In genomic region chr6:157904999-157905398, GRCh38 we compare ENCODE assay signal across 23 cellular contexts.
DNase-seq lines count a peak whose midpoint lies in the region; TF ChIP-seq lines count a peak whose summit lies in the region.
"Had no signal": no experiment of that assay in that cellular context is flagged by ENCODE, and none has a peak within 500 bp of the region (broad histone marks: within the 10 kb centered on the region; RNA-seq: fewer than 3 reads in every experiment).

No MANE protein-coding gene starts in this region.

- H3K36me3 ChIP-seq in left ventricle myocardium inferior: peaks cover 47% of the 10 kb centered on the region
- H3K36me3 ChIP-seq in mesenchymal stem cell (ENCODE audit: control insufficient read depth in 1 of 2, insufficient read depth in 2 of 2, low read depth in 1 of 2, low read length in 2 of 2): peaks cover 26 to 97% of the 10 kb centered on the region in 2 experiments
- H3K36me3 ChIP-seq in Karpas-422 (ENCODE audit: insufficient read depth, low read length): no peaks in the 10 kb centered on the region
- H3K36me3 ChIP-seq: BLaER1 had no signal

- no peaks in the 10 kb centered on the region for H3K9me2 ChIP-seq in Karpas-422 (replicated peaks; ENCODE audit: insufficient read depth, low read length)

- no peak for DNase-seq in left ventricle myocardium inferior
- no peak for DNase-seq in cardiac septum (ENCODE audit: low spot score)
- DNase-seq in fibroblast of mammary gland (ENCODE audit: low read depth): peak; percentile 17
- DNase-seq in mesenchymal stem cell: no peak
- DNase-seq in lower leg skin (ENCODE audit: low spot score in 2 of 2): no peak
- DNase-seq in HuH-7 (ENCODE audit: low spot score): no peak
- DNase-seq in Karpas-422: no peak
- DNase-seq in A172 (ENCODE audit: low spot score): no peak
- DNase-seq: 8988T; CD4-positive, CD25-positive, alpha-beta regulatory T cell; DMS153; DND-41; NCI-H1105 treated with DMSO at 0.1 percent for 48 hours; NCI-H146; NCI-H2029; NCI-H446 treated with DMSO at 0.1 percent for 48 hours; NCI-H526; NCI-H82; PC-9; SJCRH30 had no signal

- no peak overlapping the region for H2BK12ac ChIP-seq in mesenchymal stem cell (ENCODE audit: low read length in 2 of 2)

- H3K18ac ChIP-seq in mesenchymal stem cell (ENCODE audit: low read depth in 1 of 2, low read length in 2 of 2): no peak overlapping the region

- H3K27ac ChIP-seq in left ventricle myocardium inferior (replicated peaks): peak overlapping the region; percentile 41
- no peak overlapping the region for H3K27ac ChIP-seq in mesenchymal stem cell (ENCODE audit: low read length, poor library complexity, severe bottlenecking)
- no peak overlapping the region for H3K27ac ChIP-seq in Karpas-422 (ENCODE audit: low read length)
- H3K27ac ChIP-seq: BLaER1, HL-60, PC-9, SJCRH30 had no signal

- no peaks in the 10 kb centered on the region for H3K79me2 ChIP-seq in Karpas-422 (ENCODE audit: low read length)

- H3K4me3 ChIP-seq in left ventricle myocardium inferior: no peak overlapping the region
- no peak overlapping the region for H3K4me3 ChIP-seq in fibroblast of mammary gland (ENCODE audit: control insufficient read depth, low read depth, low read length)
- no peak overlapping the region for H3K4me3 ChIP-seq in mesenchymal stem cell (ENCODE audit: insufficient read depth in 1 of 2, low read depth in 1 of 2, low read length in 2 of 2)
- H3K4me3 ChIP-seq in lower leg skin (ENCODE audit: low read depth, poor library complexity, severe bottlenecking): no peak overlapping the region
- H3K4me3 ChIP-seq in Karpas-422 (ENCODE audit: low read length): no peak overlapping the region
- H3K4me3 ChIP-seq: BLaER1, K562, PC-9, SJCRH30 had no signal

- no peak overlapping the region for H3K23ac ChIP-seq in mesenchymal stem cell (ENCODE audit: low read length in 2 of 2)

- no peak overlapping the region for H2BK15ac ChIP-seq in mesenchymal stem cell (ENCODE audit: low read depth, poor library complexity, severe bottlenecking)

- H3K27me3 ChIP-seq in left ventricle myocardium inferior (ENCODE audit: low read depth) (no peaks in the 10 kb centered on the region), mesenchymal stem cell (ENCODE audit: control insufficient read depth in 1 of 2, insufficient read depth in 1 of 2, low read length in 2 of 2) (no peaks in the 10 kb centered on the region), Karpas-422 (ENCODE audit: low read length) (no peaks in the 10 kb centered on the region)
- H3K27me3 ChIP-seq: BLaER1, SJCRH30 had no signal

- H3K4me2 ChIP-seq in mesenchymal stem cell (ENCODE audit: low read length, poor library complexity, severe bottlenecking) (no peak overlapping the region), Karpas-422 (ENCODE audit: low read depth, low read length, poor library complexity, severe bottlenecking) (no peak overlapping the region)
- H3K4me2 ChIP-seq: BLaER1, PC-9 had no signal

- H3K4ac ChIP-seq in mesenchymal stem cell (ENCODE audit: low read depth in 1 of 2, low read length in 2 of 2): no peak overlapping the region

- H3K4me1 ChIP-seq in left ventricle myocardium inferior: peaks cover 41% of the 10 kb centered on the region
- H3K4me1 ChIP-seq in mesenchymal stem cell (ENCODE audit: control insufficient read depth, insufficient read depth, low read depth, low read length): no peaks in the 10 kb centered on the region
- H3K4me1 ChIP-seq in Karpas-422 (ENCODE audit: low read length): peaks cover 8% of the 10 kb centered on the region
- H3K4me1 ChIP-seq: BLaER1, SJCRH30 had no signal

- intact Hi-C loops in left ventricle myocardium inferior (cut with micrococcal nuclease) (no loop called here), cardiac septum (cut with DNase I) (no loop called here), lower leg skin (cut with DNase I; ENCODE audit: low total_unique reads) (no loop called here)

- no peaks in the 10 kb centered on the region for H4K20me1 ChIP-seq in Karpas-422 (ENCODE audit: insufficient read depth, low read depth, low read length)
- H4K20me1 ChIP-seq: BLaER1 had no signal

- H4K8ac ChIP-seq in mesenchymal stem cell (ENCODE audit: low read length): no peak overlapping the region

- WGBS in mesenchymal stem cell: 59% methylated on average over 2 of the region's 4 CpGs
- 59 to 70% methylated on average over 4 of the region's 4 CpGs for WGBS in lower leg skin, 2 donors

- H3K9me3 ChIP-seq in left ventricle myocardium inferior (replicated peaks) (no peaks in the 10 kb centered on the region), mesenchymal stem cell (ENCODE audit: control insufficient read depth, low read length) (no peaks in the 10 kb centered on the region), Karpas-422 (ENCODE audit: low read length) (no peaks in the 10 kb centered on the region)
- H3K9me3 ChIP-seq: BLaER1, SJCRH30 had no signal

- H3K9ac ChIP-seq in mesenchymal stem cell (ENCODE audit: low read length) (no peak overlapping the region), Karpas-422 (ENCODE audit: low read length) (no peak overlapping the region)
- H3K9ac ChIP-seq: BLaER1 had no signal

- TF ChIP-seq POLR2A in lower leg skin (IDR thresholded peaks at IDR 0.05): no peak

- H3K14ac ChIP-seq in mesenchymal stem cell (ENCODE audit: low read length in 2 of 2): no peak overlapping the region

- no peak overlapping the region for H2BK5ac ChIP-seq in mesenchymal stem cell (ENCODE audit: low read depth, low read length, poor library complexity, severe bottlenecking)

- no peak overlapping the region for H2AFZ ChIP-seq in mesenchymal stem cell (ENCODE audit: low read depth, low read length)
- no peak overlapping the region for H2AFZ ChIP-seq in Karpas-422 (ENCODE audit: low read length)
- H2AFZ ChIP-seq: PC-9 had no signal

- no peak overlapping the region for H2BK120ac ChIP-seq in mesenchymal stem cell (ENCODE audit: low read depth, low read length)

- H4K91ac ChIP-seq in mesenchymal stem cell (ENCODE audit: low read length): no peak overlapping the region

- peak overlapping the region; percentile 36 for H2AK5ac ChIP-seq in mesenchymal stem cell (ENCODE audit: low read length, severe bottlenecking)

- H3K79me1 ChIP-seq in mesenchymal stem cell (replicated peaks; ENCODE audit: low read length, poor library complexity, severe bottlenecking): peaks cover 33% of the 10 kb centered on the region

- TF ChIP-seq CTCF in left ventricle myocardium inferior (IDR thresholded peaks at IDR 0.05; ENCODE audit: borderline replicate concordance): no peak
- no peak for TF ChIP-seq CTCF in fibroblast of mammary gland (conservative IDR thresholded peaks at IDR 0.05; ENCODE audit: control insufficient read depth, insufficient read depth, low read depth, low read length)
- TF ChIP-seq CTCF in lower leg skin (IDR thresholded peaks at IDR 0.05): no peak
